13 cellular contexts compared by ENCODE assay signal in the genomic region with DNA sequence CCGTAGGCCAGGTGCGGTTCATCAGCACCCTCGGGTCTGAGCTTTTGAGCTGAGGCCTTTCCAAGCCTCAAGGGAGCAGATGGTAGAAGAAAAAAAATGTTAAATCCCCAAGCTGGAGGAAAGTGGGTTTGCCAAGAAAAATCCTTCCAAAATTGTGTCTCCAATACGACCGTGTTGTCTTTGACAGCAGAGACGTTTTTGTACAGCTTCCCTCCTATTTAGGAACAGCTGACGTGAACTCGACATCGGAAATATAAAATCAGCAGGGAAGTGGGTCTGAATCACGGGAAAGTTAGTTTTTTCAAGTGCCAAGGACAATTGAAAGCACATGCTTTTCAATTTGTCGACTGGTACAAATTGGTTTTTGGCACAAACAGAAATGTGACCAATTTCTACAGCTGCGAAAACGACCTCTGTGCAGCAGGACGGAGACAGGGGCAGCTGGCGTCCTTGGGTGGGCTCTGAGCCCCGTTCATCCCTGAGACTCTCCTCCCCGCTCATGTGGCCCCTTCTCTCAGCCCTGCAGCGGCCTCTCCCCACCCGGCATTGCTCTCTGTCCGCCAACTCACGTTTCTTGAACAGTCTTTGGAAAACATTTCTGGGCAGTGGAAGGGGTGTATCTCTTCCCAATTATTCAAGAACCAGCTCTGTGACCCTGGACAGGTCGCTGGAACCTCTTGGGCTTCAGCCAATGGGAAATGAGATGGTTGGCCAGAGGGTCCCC.
DNase-seq lines count a peak whose midpoint lies in the region; ATAC-seq and TF ChIP-seq lines count a peak whose summit lies in the region.
"Had no signal": no experiment of that assay in that cellular context is flagged by ENCODE, and none has a peak within 500 bp of the region (broad histone marks: within the 10 kb centered on the region; RNA-seq: fewer than 3 reads in every experiment).

No MANE protein-coding gene starts in this region.

- H3K4me1 ChIP-seq in SK-N-SH (ENCODE audit: control insufficient read depth in 1 of 2, insufficient read depth in 2 of 2, low read depth in 1 of 2, low read length in 1 of 2) = no peaks in the 10 kb centered on the region
- H3K4me1 ChIP-seq: BE2C had no signal

- no peaks in the 10 kb centered on the region for H3K9me3 ChIP-seq in SK-N-SH
- H3K9me3 ChIP-seq: transverse colon had no signal

- H3K9me2 ChIP-seq in SK-N-SH = no peaks in the 10 kb centered on the region

- no peak overlapping the region for H2AFZ ChIP-seq in SK-N-SH (ENCODE audit: low read depth)

- no peak for TF ChIP-seq RAD21 in SK-N-SH (IDR thresholded peaks at IDR 0.05; ENCODE audit: low read length)

- no peak overlapping the region for H3K4me3 ChIP-seq in SK-N-SH (ENCODE audit: low read depth in 2 of 2, low read length in 1 of 2)

- H3K4me2 ChIP-seq in SK-N-SH = no peak overlapping the region

- H3K79me2 ChIP-seq in SK-N-SH (ENCODE audit: insufficient read depth) = no peaks in the 10 kb centered on the region

- TF ChIP-seq EP300 in SK-N-SH (IDR thresholded peaks at IDR 0.05; ENCODE audit: borderline replicate concordance in 1 of 2, low read depth in 1 of 2, low read length in 1 of 2) = no peak

- H3K27ac ChIP-seq in SK-N-SH (ENCODE audit: low read depth in 2 of 2, low read length in 1 of 2) = no peak overlapping the region
- H3K27ac ChIP-seq in cingulate gyrus (ENCODE audit: low read depth, low read length) = peak overlapping the region; percentile 14
- H3K27ac ChIP-seq in temporal lobe (ENCODE audit: low read depth, low read length) = peak overlapping the region; percentile 48
- H3K27ac ChIP-seq: heart right ventricle, transverse colon had no signal

- H3K9ac ChIP-seq in SK-N-SH = no peak overlapping the region

- DNase-seq in SK-N-SH (peak; percentile 32), mesenteric fat pad (ENCODE audit: low spot score) (peak; percentile 55), GM13977 (ENCODE audit: low spot score) (no peak)
- DNase-seq: cortex of kidney, SHP77 treated with DMSO at 0.1 percent for 48 hours had no signal

- H4K20me1 ChIP-seq in SK-N-SH (ENCODE audit: insufficient read depth) = no peaks in the 10 kb centered on the region

- H3K36me3 ChIP-seq in SK-N-SH (replicated peaks in 1 of 2; ENCODE audit: control insufficient read depth in 1 of 2, insufficient read depth in 2 of 2, low read length in 1 of 2) = no peaks in the 10 kb centered on the region
- H3K36me3 ChIP-seq: BE2C, heart right ventricle, transverse colon had no signal

- no peaks in the 10 kb centered on the region for H3K27me3 ChIP-seq in SK-N-SH (ENCODE audit: insufficient read depth)
- H3K27me3 ChIP-seq: BE2C had no signal

- WGBS in SK-N-SH (ENCODE audit: low lambda C conversion rate) = 55% methylated on average over 22 of the region's 22 CpGs

- ATAC-seq in SK-N-SH treated with all-trans-retinoic acid at 6 μM for 48 hours (no peak), HG03378 (IDR thresholded peaks at IDR 0.05; ENCODE audit: unreplicated experiment) (no peak), GM18867 (IDR thresholded peaks at IDR 0.05; ENCODE audit: unreplicated experiment) (no peak)

- no peak for TF ChIP-seq CTCF in SK-N-SH (IDR thresholded peaks at IDR 0.05)
- no peak for TF ChIP-seq CTCF in GM13977 (IDR thresholded peaks at IDR 0.05; ENCODE audit: extremely low read depth, insufficient read depth, missing control alignments)

- H3F3A ChIP-seq in SK-N-SH (replicated peaks; ENCODE audit: insufficient read depth) = no peaks in the 10 kb centered on the region

- CTCF ChIA-PET in SK-N-SH (lab: Yijun Ruan, JAX) = interaction anchor here (0.7 to 6.3 kb wide), 48 partner anchors 7 to 654 kb away, joined by 3 to 126 read pairs (median 7); partner anchors contain the start of genes INSIG1 and PAXIP1

- in situ Hi-C loops in GM13977 (cut with MboI; ENCODE audit: low pct_unique_long_range_greater_than_20kb, low sequenced_read_pairs, unreplicated experiment) = no loop called here

- POLR2A ChIA-PET in SK-N-SH (lab: Yijun Ruan, JAX) = interaction anchor here (0.9 kb wide), 1 partner anchor 11 kb away, joined by 3 read pairs; no protein-coding TSS in a partner anchor

TF ChIP-seq in SK-N-SH, 30 proteins besides CTCF, POLR2A, EP300 and RAD21:
- no peak for TF ChIP-seq SMC3 (IDR thresholded peaks at IDR 0.05; ENCODE audit: low read depth, low read length)
- TF ChIP-seq MEF2A (IDR thresholded peaks at IDR 0.05; ENCODE audit: borderline replicate concordance, low read depth) = no peak
- no peak for TF ChIP-seq TCF12 (IDR thresholded peaks at IDR 0.05)

TF ChIP-seq in SK-N-SH treated with all-trans-retinoic acid at 6 μM for 48 hours, 23 proteins besides CTCF, POLR2A, EP300 and RAD21:
- TF ChIP-seq ZNF8 (CRISPR knock-in tag; IDR thresholded peaks at IDR 0.05) = no peak
- TF ChIP-seq, protein P1, sequence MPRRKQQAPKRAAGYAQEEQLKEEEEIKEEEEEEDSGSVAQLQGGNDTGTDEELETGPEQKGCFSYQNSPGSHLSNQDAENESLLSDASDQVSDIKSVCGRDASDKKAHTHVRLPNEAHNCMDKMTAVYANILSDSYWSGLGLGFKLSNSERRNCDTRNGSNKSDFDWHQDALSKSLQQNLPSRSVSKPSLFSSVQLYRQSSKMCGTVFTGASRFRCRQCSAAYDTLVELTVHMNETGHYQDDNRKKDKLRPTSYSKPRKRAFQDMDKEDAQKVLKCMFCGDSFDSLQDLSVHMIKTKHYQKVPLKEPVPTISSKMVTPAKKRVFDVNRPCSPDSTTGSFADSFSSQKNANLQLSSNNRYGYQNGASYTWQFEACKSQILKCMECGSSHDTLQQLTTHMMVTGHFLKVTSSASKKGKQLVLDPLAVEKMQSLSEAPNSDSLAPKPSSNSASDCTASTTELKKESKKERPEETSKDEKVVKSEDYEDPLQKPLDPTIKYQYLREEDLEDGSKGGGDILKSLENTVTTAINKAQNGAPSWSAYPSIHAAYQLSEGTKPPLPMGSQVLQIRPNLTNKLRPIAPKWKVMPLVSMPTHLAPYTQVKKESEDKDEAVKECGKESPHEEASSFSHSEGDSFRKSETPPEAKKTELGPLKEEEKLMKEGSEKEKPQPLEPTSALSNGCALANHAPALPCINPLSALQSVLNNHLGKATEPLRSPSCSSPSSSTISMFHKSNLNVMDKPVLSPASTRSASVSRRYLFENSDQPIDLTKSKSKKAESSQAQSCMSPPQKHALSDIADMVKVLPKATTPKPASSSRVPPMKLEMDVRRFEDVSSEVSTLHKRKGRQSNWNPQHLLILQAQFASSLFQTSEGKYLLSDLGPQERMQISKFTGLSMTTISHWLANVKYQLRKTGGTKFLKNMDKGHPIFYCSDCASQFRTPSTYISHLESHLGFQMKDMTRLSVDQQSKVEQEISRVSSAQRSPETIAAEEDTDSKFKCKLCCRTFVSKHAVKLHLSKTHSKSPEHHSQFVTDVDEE (CRISPR knock-in tag; IDR thresholded peaks at IDR 0.05) = no peak

Comparison
In these comparisons a context has a peak if more than half of its experiments do, and no peak if none do; other contexts are left out.
1. H3K27ac ChIP-seq: peak in cingulate gyrus (single experiment) and temporal lobe (single experiment); none in SK-N-SH (0 of 2).